ENCODE assay signal across 16 cellular contexts in the genomic region with DNA sequence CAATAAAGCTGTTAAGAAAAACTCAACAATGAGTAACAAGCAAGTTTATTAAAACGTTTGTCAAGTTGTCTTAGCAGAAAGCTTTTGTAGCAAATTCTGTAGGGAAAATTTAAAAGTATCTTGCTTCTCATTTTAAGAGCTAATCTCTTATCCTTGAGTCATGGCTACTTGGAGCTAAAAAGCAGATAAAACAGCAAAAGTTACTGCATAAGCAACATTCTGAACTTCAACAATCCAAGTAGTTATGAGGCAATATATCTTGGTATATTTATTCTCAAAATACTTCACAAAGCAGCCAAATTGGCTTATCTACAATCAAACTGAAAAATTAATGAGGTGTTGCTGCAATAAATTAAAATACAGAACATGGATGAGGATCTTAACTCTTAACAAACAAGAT.
"Had no signal": no experiment of that assay in that cellular context is flagged by ENCODE, and none has a peak within 500 bp of the region (broad histone marks: within the 10 kb centered on the region; RNA-seq: fewer than 3 reads in every experiment).

No MANE protein-coding gene starts in this region.

- DNase-seq: caudate nucleus; cortex of kidney; dorsolateral prefrontal cortex; effector CD8-positive, alpha-beta T cell; foreskin keratinocyte; left colon; mammary epithelial cell; natural killer cell; right lobe of liver; stimulated activated CD4-positive, alpha-beta T cell treated with anti-CD3 and anti-CD28 coated beads, Interleukin-2, amount 100 ng/mL, for 24 hours; stimulated activated naive CD4-positive, alpha-beta T cell; stomach; trophoblast cell had no signal

- H3K27ac ChIP-seq: dorsolateral prefrontal cortex, foreskin keratinocyte, parathyroid adenoma, prostate gland, right lobe of liver, stomach had no signal

- H3K4me3 ChIP-seq: dorsolateral prefrontal cortex, prostate gland, right lobe of liver, stomach had no signal

- H3K9me3 ChIP-seq: prostate gland, right lobe of liver, stomach had no signal

- H3K4me1 ChIP-seq: foreskin keratinocyte, parathyroid adenoma, prostate gland, right lobe of liver, stomach had no signal

- ATAC-seq: esophagus mucosa, foreskin keratinocyte, left colon, natural killer cell, right lobe of liver had no signal

- H3K9ac ChIP-seq: parathyroid adenoma had no signal

- H2AFZ ChIP-seq: parathyroid adenoma had no signal

- H3K36me3 ChIP-seq: prostate gland, right lobe of liver, stomach had no signal

- H3K27me3 ChIP-seq: dorsolateral prefrontal cortex, foreskin keratinocyte, right lobe of liver, stomach had no signal
